ENCODE assay signal across 8 cellular contexts in the genomic region with DNA sequence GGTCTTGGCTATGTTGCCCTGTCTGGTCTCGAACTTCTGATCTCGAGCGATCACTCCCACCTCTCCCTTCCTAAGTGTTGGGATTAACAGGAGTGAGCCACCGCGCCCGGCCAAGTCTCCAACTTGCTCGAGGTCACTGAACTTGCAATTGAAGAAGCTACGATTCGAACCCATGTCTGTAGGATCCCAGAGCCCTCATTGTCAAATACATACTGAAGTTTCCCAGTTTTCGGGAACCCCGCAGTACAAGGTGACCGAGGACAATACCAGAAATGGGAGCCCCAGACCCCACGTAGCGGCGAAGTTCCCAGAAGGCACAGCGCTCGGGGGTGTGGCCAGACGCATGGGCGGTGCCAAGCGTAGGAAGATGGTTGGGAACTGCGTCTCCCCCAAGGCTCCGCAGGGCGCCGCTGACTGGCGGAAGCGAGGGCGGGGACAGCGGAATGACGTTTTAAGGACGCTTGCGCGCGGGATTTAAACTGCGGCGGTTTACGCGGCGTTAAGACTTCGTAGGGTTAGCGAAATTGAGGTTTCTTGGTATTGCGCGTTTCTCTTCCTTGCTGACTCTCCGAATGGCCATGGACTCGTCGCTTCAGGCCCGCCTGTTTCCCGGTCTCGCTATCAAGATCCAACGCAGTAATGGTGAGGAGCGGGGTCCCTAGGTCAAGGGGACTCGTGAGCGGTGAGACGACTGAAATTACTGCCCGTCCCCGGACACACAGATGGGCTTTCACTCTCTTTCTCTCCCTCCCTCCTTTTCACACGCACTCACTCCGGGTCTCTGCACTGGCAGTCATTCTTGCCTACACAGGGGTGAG. TPM values are rescaled to one million over a fixed set of nuclear protein-coding genes. Genes with fewer than 3 reads are reported as not detected.
A peak's percentile ranks its signal among the peaks of the same experiment; 100 is the strongest.
DNase-seq lines count a peak whose midpoint lies in the region; ATAC-seq, FAIRE-seq and TF ChIP-seq lines count a peak whose summit lies in the region.

A gene (plus strand): TSS at position 477 of the 818 bp plus-strand sequence. CDS start 96 bp downstream, at position 573.

- TF ChIP-seq RAD21 in H1 (IDR thresholded peaks at IDR 0.05 in 1 of 2, conservative IDR thresholded peaks at IDR 0.05 in 1 of 2; ENCODE audit: low read depth in 2 of 2, low read length in 2 of 2) = no peak

- POLR2A ChIA-PET in H1 (lab: Charles Lee; ENCODE audit: partially characterized antibody) = interaction anchor here (0.6 to 10.5 kb wide), 9 partner anchors 9 to 90 kb away, joined by 3 to 120 read pairs (median 6); a partner anchor contains a TSS

- H3K4me3 ChIP-seq in H1 (ENCODE audit: extremely low read depth in 1 of 4, insufficient read depth in 2 of 4, low read depth in 3 of 4, low read length in 4 of 4) = peak within 1 kb of the TSS; percentile 54 to 98 (median 94)

- H3K4me1 ChIP-seq in H1 (replicated peaks in 1 of 4; ENCODE audit: control insufficient read depth in 3 of 4, insufficient read depth in 4 of 4, low read length in 3 of 4) = peaks cover 0 to 3% (median 2%) of the 10 kb centered on the region in 4 experiments; a peak in 3 of 7 replicates

- H2BK20ac ChIP-seq in H1 (ENCODE audit: low read length) = no peak within 1 kb of the TSS

- peak; percentile 94 for ATAC-seq in GM21360 (IDR thresholded peaks at IDR 0.05; ENCODE audit: unreplicated experiment)
- peak; percentile 100 for ATAC-seq in memory B cell (ENCODE audit: low read depth)

- peaks cover 7% of the 10 kb centered on the region for H3K79me1 ChIP-seq in H1 (ENCODE audit: low read depth, low read length)

- TF ChIP-seq EP300 in H1 (IDR thresholded peaks at IDR 0.05; ENCODE audit: borderline replicate concordance in 1 of 2, low read depth in 2 of 2, low read length in 2 of 2) = no peak

- H3K14ac ChIP-seq in H1 (ENCODE audit: insufficient read length) = no peak within 1 kb of the TSS

- CTCF ChIA-PET in H1 (lab: Charles Lee; ENCODE audit: partially characterized antibody) = interaction anchor here (1.3 to 2.1 kb wide), 2 partner anchors 8 to 10 kb away, joined by 4 to 6 read pairs; a partner anchor contains a TSS

- H4K8ac ChIP-seq in H1 (ENCODE audit: extremely low read depth, insufficient read depth, low read length) = peak within 1 kb of the TSS; percentile 63; the same call in 1 of the 2 replicates

- peaks cover 11 to 22% (median 13%) of the 10 kb centered on the region in 4 experiments for H3K36me3 ChIP-seq in H1 (ENCODE audit: control insufficient read depth in 2 of 4, insufficient read depth in 4 of 4, low read length in 3 of 4)

- peak within 1 kb of the TSS; percentile 96 for H2BK5ac ChIP-seq in H1 (ENCODE audit: low read depth, low read length)

- DNase-seq in COLO668 (lab: John Stamatoyannopoulos, UW; ENCODE audit: unreplicated experiment) (peak; percentile 100), HT1080 (ENCODE audit: low read depth) (peak; percentile 96), NOMO-1 treated with DMSO at 0.1 percent for 48 hours (lab: John Stamatoyannopoulos, UW; ENCODE audit: unreplicated experiment) (peak; percentile 98), H1 (ENCODE audit: low read depth in 1 of 2, low spot score in 2 of 2) (peak; percentile 91 to 97), memory B cell (ENCODE audit: low spot score in 2 of 2) (peak; percentile 91 to 94)
- DNase-seq in activated CD8-positive, alpha-beta memory T cell treated with anti-CD3 and anti-CD28 coated beads for 4 hours (ENCODE audit: low read depth in 2 of 2) = peak; percentile 92 to 95
- peak; percentile 93 for DNase-seq in stimulated activated CD8-positive, alpha-beta memory T cell treated with anti-CD3 and anti-CD28 coated beads, Interleukin-12 subunit alpha, Interleukin-12 subunit beta, amount 100 ng/mL, for 24 hours (ENCODE audit: extremely low read depth)

- H2BK15ac ChIP-seq in H1 (ENCODE audit: low read length) = 0 out of 2 replicates have a peak within 1 kb of the TSS, but pooled peaks have one; percentile 22

- peak; percentile 40 to 93 for TF ChIP-seq POLR2A in H1 (IDR thresholded peaks at IDR 0.05; ENCODE audit: control extremely low read depth in 1 of 2, low read depth in 2 of 2, low read length in 2 of 2)

- H2AK5ac ChIP-seq in H1 (ENCODE audit: low read depth, low read length) = no peak within 1 kb of the TSS

- FAIRE-seq in H1 (lab: Jason Lieb, UNC) = peak; percentile 65

- no peaks in the 10 kb centered on the region for H3K27me3 Mint-ChIP-seq in memory B cell

- H3K9me3 ChIP-seq in H1 (ENCODE audit: insufficient read depth in 2 of 2, low read depth in 1 of 2, low read length in 1 of 2) = peaks cover 0 to 7% of the 10 kb centered on the region in 2 experiments; a peak in 1 of 4 replicates

- H3K56ac ChIP-seq in H1 (replicated peaks; ENCODE audit: insufficient read length, low read depth, low read length) = peak within 1 kb of the TSS; percentile 50

- WGBS in H1 (ENCODE audit: extremely low coverage in 1 of 2, insufficient coverage in 1 of 2, insufficient read length in 1 of 2, insufficient replicate concordance in 2 of 2, low coverage in 1 of 2, low lambda C conversion rate in 2 of 2, missing lambda C conversion rate in 1 of 2), 2 experiments = 8% methylated on average over 57 of the region's 57 CpGs; no CpG with 5 or more reads in 1 of the 2 experiments

- no peaks in the 10 kb centered on the region for H3K36me3 Mint-ChIP-seq in memory B cell

- no peaks in the 10 kb centered on the region for H4K20me1 ChIP-seq in H1 (replicated peaks in 1 of 2; ENCODE audit: control insufficient read depth in 1 of 2, insufficient read depth in 2 of 2, low read length in 2 of 2)

- H3K27ac Mint-ChIP-seq in memory B cell = peak within 1 kb of the TSS; percentile 73

- H3K27me3 ChIP-seq in H1 (replicated peaks in 1 of 4; ENCODE audit: control insufficient read depth in 3 of 4, extremely low read depth in 1 of 4, insufficient read depth in 3 of 4, low read length in 3 of 4) = no peaks in the 10 kb centered on the region

- H2BK120ac ChIP-seq in H1 (replicated peaks; ENCODE audit: low read depth, low read length) = peak within 1 kb of the TSS; percentile 2

- peaks cover 8% of the 10 kb centered on the region for H3K4me1 Mint-ChIP-seq in memory B cell

- peaks cover 2 to 30% of the 10 kb centered on the region in 2 experiments; a peak in 3 of 4 replicates for H3K79me2 ChIP-seq in H1 (ENCODE audit: control insufficient read depth in 1 of 2, insufficient read depth in 2 of 2, low read length in 2 of 2)

- H3K9me3 Mint-ChIP-seq in memory B cell = no peaks in the 10 kb centered on the region

- H4K91ac ChIP-seq in H1 (replicated peaks; ENCODE audit: insufficient read length, low read length) = peak within 1 kb of the TSS; percentile 61

- peak within 1 kb of the TSS; percentile 77 to 93 (median 87) for H3K9ac ChIP-seq in H1 (replicated peaks in 1 of 4; ENCODE audit: extremely low read depth in 1 of 4, low read depth in 3 of 4, low read length in 3 of 4)

- H3K18ac ChIP-seq in H1 (ENCODE audit: extremely low read depth, low read length) = peak within 1 kb of the TSS; percentile 49

- peak within 1 kb of the TSS; percentile 83 for H3K27ac ChIP-seq in H1 (ENCODE audit: low read depth, low read length)

- H3K23me2 ChIP-seq in H1 (ENCODE audit: low read depth, low read length) = peaks cover 3% of the 10 kb centered on the region; the same call in 1 of the 2 replicates

- peak within 1 kb of the TSS; percentile 26 for H4K5ac ChIP-seq in H1 (ENCODE audit: insufficient read length, low read depth, low read length)

- H2BK12ac ChIP-seq in H1 (ENCODE audit: low read depth, low read length) = peak within 1 kb of the TSS; percentile 0; the same call in 1 of the 2 replicates

- peak within 1 kb of the TSS; percentile 48 for H3K4ac ChIP-seq in H1 (replicated peaks; ENCODE audit: insufficient read length, low read depth, low read length)

- peak within 1 kb of the TSS; percentile 62 for H2AFZ ChIP-seq in H1 (ENCODE audit: low read length)

- no peak for TF ChIP-seq CTCF in H1 (IDR thresholded peaks at IDR 0.05; ENCODE audit: control extremely low read depth in 1 of 3, insufficient read depth in 1 of 3, low read depth in 1 of 3, low read length in 3 of 3)

- H3K23ac ChIP-seq in H1 (ENCODE audit: insufficient read length) = no peak within 1 kb of the TSS

- peak within 1 kb of the TSS; percentile 67 to 82 for H3K4me2 ChIP-seq in H1 (ENCODE audit: insufficient read depth in 1 of 2, low read depth in 2 of 2, low read length in 2 of 2)

- peak within 1 kb of the TSS; percentile 85 for H3K4me3 Mint-ChIP-seq in memory B cell

TF ChIP-seq in H1, 55 proteins besides CTCF, POLR2A, EP300 and RAD21 (continues in another document):
- TF ChIP-seq PHF8 (conservative IDR thresholded peaks at IDR 0.05; ENCODE audit: low read depth, low read length) = peak; percentile 85
- TF ChIP-seq KDM4A (IDR thresholded peaks at IDR 0.05; ENCODE audit: low read depth, low read length, severe bottlenecking) = peak; percentile 53
- peak; percentile 73 for TF ChIP-seq TBP (IDR thresholded peaks at IDR 0.05; ENCODE audit: low read depth, low read length)
- TF ChIP-seq SIN3A (conservative IDR thresholded peaks at IDR 0.05 in 1 of 2, IDR thresholded peaks at IDR 0.05 in 1 of 2; ENCODE audit: low read depth in 1 of 2, low read length in 2 of 2) = peak; percentile 88 to 96; a peak in 3 of 4 replicates
- TF ChIP-seq POLR2AphosphoS5 (IDR thresholded peaks at IDR 0.05; ENCODE audit: low read depth, low read length) = peak; percentile 80
- TF ChIP-seq TAF1 (IDR thresholded peaks at IDR 0.05; ENCODE audit: low read depth, low read length) = peak; percentile 60
- peak; percentile 94 for TF ChIP-seq SAP30 (IDR thresholded peaks at IDR 0.05; ENCODE audit: insufficient read depth, insufficient replicate concordance, low read length)
- TF ChIP-seq SP4 (IDR thresholded peaks at IDR 0.05; ENCODE audit: low read length) = peak; percentile 90
- TF ChIP-seq KDM5A (IDR thresholded peaks at IDR 0.05; ENCODE audit: low read length) = no peak
- TF ChIP-seq SRF (IDR thresholded peaks at IDR 0.05; ENCODE audit: low read depth, low read length) = no peak
- peak; percentile 45 for TF ChIP-seq CTBP2 (IDR thresholded peaks at IDR 0.05; ENCODE audit: borderline replicate concordance, insufficient read depth, insufficient read length, low read length)

RNA-seq across cellular contexts. Expression of the gene that starts here (rescaled TPM):
- 69.9 and 75.6 TPM in 2 replicates for total RNA-seq in HT1080 (2014; rRNA removed; shearing (Covaris generic))
- 44.8 and 45.7 TPM in 2 replicates for polyA plus RNA-seq in HT1080 (2015; cell fraction: cytosol; rRNA removed)
- polyA plus RNA-seq in HT1080 (2015; cell fraction: nucleus; rRNA removed) = 121 and 126 TPM in 2 replicates
- 66.4 and 68.1 TPM in 2 replicates for total RNA-seq in H1 (2021; fragmentation: NEBNext Ultra II Directional; extraction: Animal tissue kit (Norgen Biotek cat#: 25700))
- 36.7 and 41.8 TPM in 2 replicates for polyA plus RNA-seq in H1 (2011; rRNA removed)
- 57.4 TPM for polyA plus RNA-seq in H1 (2011; cell fraction: cytosol; rRNA removed)
- polyA plus RNA-seq in H1 (2011; cell fraction: nucleus; rRNA removed) = 56.1 TPM
- 52.0 to 56.6 TPM (median 53.3 TPM) in 4 replicates for polyA plus RNA-seq in H1 (2012, experiment 1 of 2)
- 17.3 TPM for polyA plus RNA-seq in H1 (2012, experiment 2 of 2)
- polyA plus RNA-seq in H1 (2013, experiment 1 of 2) = 52.4 TPM
- polyA plus RNA-seq in H1 (2013, experiment 2 of 2) = 49.1 TPM
- 72.0 and 73.1 TPM in 2 replicates for polyA minus RNA-seq in H1 (2011; rRNA and poly(A)+ RNA removed)
- polyA minus RNA-seq in H1 (2011; cell fraction: cytosol; rRNA and poly(A)+ RNA removed) = 35.7 TPM
- polyA minus RNA-seq in H1 (2011; cell fraction: nucleus; rRNA and poly(A)+ RNA removed) = 28.7 TPM

Comparison
In these comparisons a context has a peak if more than half of its experiments do, and no peak if none do; other contexts are left out.
1. Peak in every context shown above with its lines: DNase-seq, ATAC-seq, H3K4me3 ChIP-seq and H3K27ac ChIP-seq.